ENCODE assay signal across 8 cellular contexts in genomic region chr2:238784671-238785527, GRCh38.
DNase-seq lines count a peak whose midpoint lies in the region; ATAC-seq, FAIRE-seq and TF ChIP-seq lines count a peak whose summit lies in the region.

No MANE protein-coding gene starts in this region.

- no peak overlapping the region for H3K27ac ChIP-seq in kidney (ENCODE audit: low read depth in 2 of 2, low read length in 2 of 2)

- ATAC-seq in GM19455 (IDR thresholded peaks at IDR 0.05; ENCODE audit: unreplicated experiment) (no peak), HG03342 (IDR thresholded peaks at IDR 0.05; ENCODE audit: unreplicated experiment) (no peak)

- H3K9ac ChIP-seq in kidney (ENCODE audit: low read length in 2 of 2) = no peak overlapping the region

- H3K9me3 ChIP-seq in kidney (ENCODE audit: control insufficient read depth in 1 of 2, low read length in 2 of 2) = no peaks in the 10 kb centered on the region

- FAIRE-seq in kidney (lab: Jason Lieb, UNC) = no peak

- H3K4me3 ChIP-seq in kidney (ENCODE audit: low read length in 2 of 2) = no peak overlapping the region

- TF ChIP-seq CTCF in GM10266 (IDR thresholded peaks at IDR 0.05; ENCODE audit: control insufficient read depth, insufficient read depth, low read depth, missing control alignments) (peak; percentile 88), kidney (IDR thresholded peaks at IDR 0.05; ENCODE audit: borderline replicate concordance, extremely low read depth, insufficient read depth) (peak; percentile 89)

- H3K4me1 ChIP-seq in kidney (ENCODE audit: control insufficient read depth in 1 of 2, insufficient read depth in 1 of 2, low read depth in 1 of 2, low read length in 2 of 2) = no peaks in the 10 kb centered on the region

- intact Hi-C loops in kidney (cut with DNase I) = loop anchor here (10.0 kb wide), 1 partner anchor 420 kb away; no protein-coding TSS in a partner anchor

- in situ Hi-C loops in T47D (cut with HindIII; ENCODE audit: low pct_unique_long_range_greater_than_20kb, low sequenced_read_pairs) = no loop called here

- DNase-seq in GM10266 (ENCODE audit: extremely low spot score) = peak; percentile 73
- DNase-seq in NCI-H146 (lab: John Stamatoyannopoulos, UW) = peak; percentile 23
- peak; percentile 41 for DNase-seq in UCSD-AML1 (lab: John Stamatoyannopoulos, UW; ENCODE audit: unreplicated experiment)
- DNase-seq in T47D (ENCODE audit: low read depth in 1 of 2, low spot score in 1 of 2) = peak; percentile 50 to 67
- no peak for DNase-seq in kidney
- DNase-seq in stimulated activated CD4-positive, alpha-beta T cell treated with anti-CD3 and anti-CD28 coated beads, Interleukin-1b, Interleukin-23, amount 100 ng/mL, for 24 hours (ENCODE audit: low read depth in 4 of 4, low spot score in 1 of 4) = peak; percentile 33 to 48 (median 42)

- no peaks in the 10 kb centered on the region for H3K36me3 ChIP-seq in kidney (ENCODE audit: control insufficient read depth in 1 of 2, insufficient read depth in 2 of 2, low read length in 2 of 2)
